ENCODE assay signal across 6 cellular contexts in the genomic region with DNA sequence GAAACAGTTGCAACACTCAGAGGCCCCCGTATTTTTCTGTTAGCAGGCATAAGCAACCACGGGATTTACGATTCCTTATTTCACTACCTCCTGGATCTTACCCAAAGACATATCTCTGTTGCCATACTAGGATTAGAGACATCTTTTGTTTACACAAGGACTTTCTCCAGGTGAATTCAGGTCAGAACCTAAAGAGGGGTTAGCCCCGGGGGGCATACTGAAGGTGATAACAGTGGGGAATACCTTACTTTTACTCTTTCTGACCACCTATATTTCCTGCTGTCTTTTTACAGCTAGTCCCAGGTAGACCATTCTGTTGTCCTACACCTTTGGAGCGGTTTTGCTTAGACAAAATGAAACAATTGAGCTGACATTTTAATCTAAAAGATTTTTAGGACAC. TPM values are rescaled to one million over a fixed set of nuclear protein-coding genes. Genes with fewer than 3 reads are reported as not detected.
"Had no signal": no experiment of that assay in that cellular context is flagged by ENCODE, and none has a peak within 500 bp of the region (broad histone marks: within the 10 kb centered on the region; RNA-seq: fewer than 3 reads in every experiment).

No MANE protein-coding gene starts in this region.

- H3K4me1 Mint-ChIP-seq: IgD-negative memory B cell had no signal

- H3K36me3 Mint-ChIP-seq: IgD-negative memory B cell had no signal

- H3K27me3 Mint-ChIP-seq: IgD-negative memory B cell had no signal

- ATAC-seq: HepG2 had no signal

- H3K27ac Mint-ChIP-seq: IgD-negative memory B cell had no signal

- DNase-seq: GOT3, H9, HCEC 1CT had no signal

- H3K4me3 Mint-ChIP-seq: H9, IgD-negative memory B cell had no signal

RNA-seq across cellular contexts. Expression of a gene that starts 27.9 kb away (rescaled TPM):
- total RNA-seq: HepG2, HT-29 had no signal
- polyA plus RNA-seq: HepG2, IgD-negative memory B cell had no signal
